Comparison of ENCODE assay signal across 12 cellular contexts in the genomic region with DNA sequence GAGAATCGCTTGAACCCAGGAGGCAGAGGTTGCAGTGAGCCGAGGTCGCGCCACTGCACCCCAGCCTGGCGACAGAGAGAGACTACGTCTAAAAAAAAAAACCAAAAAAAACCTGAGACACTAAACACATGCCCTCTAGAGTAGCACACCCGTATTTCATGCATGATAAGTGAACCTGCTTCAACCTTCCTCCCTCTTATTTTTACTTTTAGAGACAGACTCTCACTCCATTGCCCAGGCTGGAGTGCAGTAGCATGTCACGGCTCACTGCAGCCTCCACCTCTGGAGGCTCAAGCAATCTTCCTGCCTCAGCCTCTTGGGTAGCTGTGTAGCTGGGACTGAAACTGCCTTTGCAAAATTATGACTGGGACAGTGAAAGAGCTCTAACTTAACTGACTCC. TPM values are rescaled to one million over a fixed set of nuclear protein-coding genes. Genes with fewer than 3 reads are reported as not detected.
DNase-seq lines count a peak whose midpoint lies in the region; ATAC-seq, FAIRE-seq and TF ChIP-seq lines count a peak whose summit lies in the region.
"Had no signal": no experiment of that assay in that cellular context is flagged by ENCODE, and none has a peak within 500 bp of the region (broad histone marks: within the 10 kb centered on the region; RNA-seq: fewer than 3 reads in every experiment).

No MANE protein-coding gene starts in this region.

- H3K36me3 ChIP-seq in tibial nerve = no peaks in the 10 kb centered on the region
- H3K36me3 ChIP-seq in MG63 = no peaks in the 10 kb centered on the region

- H3K4me1 ChIP-seq in tibial nerve = peaks cover 0 to 6% (median 0%) of the 10 kb centered on the region in 4 donors

- WGBS in tibial nerve, 2 donors = 76 to 77% methylated on average over 8 of the region's 8 CpGs

- TF ChIP-seq EP300 in tibial nerve (IDR thresholded peaks at IDR 0.05) = no peak

- intact Hi-C loops in left colon (cut with DNase I, micrococcal nuclease) = loop anchor here in 1 of 2 donors (10.0 kb wide), 1 partner anchor 114 kb away; a partner anchor contains a TSS

- no peak for TF ChIP-seq CTCF in tibial nerve (IDR thresholded peaks at IDR 0.05)

- H3K27me3 ChIP-seq in tibial nerve (no peaks in the 10 kb centered on the region), MG63 (no peaks in the 10 kb centered on the region)
- H3K27me3 ChIP-seq: body of pancreas had no signal

- no peak for DNase-seq in GM18507 (ENCODE audit: extremely low spot score, insufficient read length, low read depth)
- DNase-seq in left colon = no peak
- no peak for DNase-seq in tibial nerve (ENCODE audit: low spot score in 2 of 2)
- DNase-seq in NCI-H2171 treated with DMSO at 0.1 percent for 48 hours (lab: John Stamatoyannopoulos, UW) = no peak
- no peak for DNase-seq in NCI-H1417 (lab: John Stamatoyannopoulos, UW)
- no peak for DNase-seq in MG63
- DNase-seq: body of pancreas, C1 segment of cervical spinal cord, NCI-H1048, NCI-H226 had no signal

- H3K9me3 ChIP-seq in tibial nerve = no peaks in the 10 kb centered on the region
- H3K9me3 ChIP-seq in MG63 = no peaks in the 10 kb centered on the region
- H3K9me3 ChIP-seq: body of pancreas had no signal

- peak; percentile 81 for FAIRE-seq in GM18507 (lab: Jason Lieb, UNC)

- H3K27ac ChIP-seq in tibial nerve = no peak overlapping the region
- H3K27ac ChIP-seq: body of pancreas had no signal

- H3K4me3 ChIP-seq in tibial nerve (no peak overlapping the region), MG63 (no peak overlapping the region)
- H3K4me3 ChIP-seq: body of pancreas had no signal

- peak; percentile 40 for ATAC-seq in GM21619 (IDR thresholded peaks at IDR 0.05; ENCODE audit: unreplicated experiment)
- peak; percentile 36 for ATAC-seq in HG03521 (IDR thresholded peaks at IDR 0.05; ENCODE audit: unreplicated experiment)
- peak; percentile 26 for ATAC-seq in left colon
- ATAC-seq: body of pancreas had no signal

- TF ChIP-seq POLR2A in tibial nerve (IDR thresholded peaks at IDR 0.05) = no peak

RNA-seq across cellular contexts. Expression of a gene that starts 17.6 kb away (rescaled TPM):
- total RNA-seq in left colon (100 to 1,000 TPM; 231 to 527 TPM), tibial nerve (10 to 100 TPM; 35.2 to 74.4 (median 44.6) TPM)
- total RNA-seq in MG63 (2014; rRNA removed; shearing (Covaris generic); ENCODE audit: low replicate concordance) = 164 and 230 TPM in 2 replicates

RNA-seq across cellular contexts. Expression of a gene that starts 55.8 kb away (rescaled TPM):
- total RNA-seq in left colon (100 to 1,000 TPM in 1 of 2 donors, 10 to 100 TPM in 1; 98.2 to 137 TPM), tibial nerve (10 to 100 TPM; 39.0 to 59.4 (median 51.8) TPM)
- total RNA-seq in MG63 (2014; rRNA removed; shearing (Covaris generic); ENCODE audit: low replicate concordance) = 5.2 and 7.0 TPM in 2 replicates
